In the genomic region with DNA sequence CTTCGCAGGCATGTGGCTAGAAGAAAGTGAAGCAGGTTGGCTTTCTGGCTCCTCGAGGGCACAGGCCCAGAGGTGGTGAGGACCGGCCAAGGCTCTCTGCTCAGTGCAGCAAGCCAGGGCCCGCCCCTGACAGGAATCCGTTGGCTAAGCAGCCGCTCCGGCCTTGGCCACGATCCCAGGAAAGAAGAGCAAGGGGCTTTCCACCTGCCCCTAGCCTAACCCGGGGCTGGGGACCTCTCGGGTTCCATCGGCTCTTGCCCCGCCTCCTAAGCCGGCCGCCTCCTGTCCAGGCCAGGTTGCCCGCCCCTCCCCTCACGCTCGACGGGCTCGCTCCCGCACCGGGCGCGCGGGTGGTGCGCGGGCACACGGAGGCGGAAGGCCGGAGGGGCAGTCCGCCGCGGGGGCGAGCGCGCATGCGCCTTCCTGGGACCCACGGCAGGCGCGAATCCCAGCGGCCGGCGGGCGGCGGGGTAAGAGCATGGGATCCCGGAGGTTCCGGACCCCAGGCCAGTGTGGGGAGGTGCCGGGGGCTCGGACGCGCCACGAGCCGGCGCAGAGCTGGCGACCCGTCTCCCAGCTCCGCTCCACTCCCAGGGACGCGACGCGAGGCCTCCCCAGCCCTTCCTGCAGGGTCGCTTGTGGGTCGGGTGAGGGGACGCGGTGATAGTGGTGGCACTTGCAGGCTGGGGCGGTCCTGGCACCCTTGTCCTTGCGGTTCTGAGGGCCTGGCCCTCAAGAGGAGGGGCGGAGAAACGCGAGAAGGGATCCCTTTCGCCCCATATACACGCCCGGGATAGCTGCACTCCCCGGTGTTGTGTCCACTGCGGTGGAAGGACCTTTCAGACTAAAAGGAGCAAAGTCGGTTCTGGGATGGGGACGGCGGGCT, we compare ENCODE assay signal across 1 cellular context.
A peak's percentile ranks its signal among the peaks of the same experiment; 100 is the strongest.
TF ChIP-seq lines count a peak whose summit lies in the region.

Gene ALG6, plus strand, starts transcription at position 410 of the 886 bp plus-strand sequence. CDS start 3,351 bp downstream, outside the sequence.

TF ChIP-seq in HepG2, 621 proteins besides CTCF, POLR2A, EP300 and RAD21 (continued from another document and continues in another):
- TF ChIP-seq, protein P1, sequence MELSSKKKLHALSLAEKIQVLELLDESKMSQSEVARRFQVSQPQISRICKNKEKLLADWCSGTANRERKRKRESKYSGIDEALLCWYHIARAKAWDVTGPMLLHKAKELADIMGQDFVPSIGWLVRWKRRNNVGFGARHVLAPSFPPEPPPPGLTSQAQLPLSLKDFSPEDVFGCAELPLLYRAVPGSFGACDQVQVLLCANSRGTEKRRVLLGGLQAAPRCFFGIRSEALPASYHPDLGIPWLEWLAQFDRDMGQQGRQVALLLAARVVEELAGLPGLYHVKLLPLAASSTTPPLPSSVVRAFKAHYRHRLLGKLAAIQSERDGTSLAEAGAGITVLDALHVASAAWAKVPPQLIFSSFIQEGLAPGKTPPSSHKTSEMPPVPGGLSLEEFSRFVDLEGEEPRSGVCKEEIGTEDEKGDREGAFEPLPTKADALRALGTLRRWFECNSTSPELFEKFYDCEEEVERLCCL (CRISPR knock-in tag; IDR thresholded peaks at IDR 0.05; ENCODE audit: borderline replicate concordance): no peak
- TF ChIP-seq HNRNPL (IDR thresholded peaks at IDR 0.05; ENCODE audit: low read depth, low read length) (peak; percentile 64; the same call in 1 of the 2 replicates), ELF3 (CRISPR knock-in tag; IDR thresholded peaks at IDR 0.05) (no peak; the same call in 1 of the 2 replicates), CEBPG (CRISPR knock-in tag; IDR thresholded peaks at IDR 0.05) (no peak), POGZ (CRISPR knock-in tag; IDR thresholded peaks at IDR 0.05) (peak; percentile 76), RFXANK (CRISPR knock-in tag; IDR thresholded peaks at IDR 0.05) (no peak), ZNF713 (CRISPR knock-in tag; IDR thresholded peaks at IDR 0.05) (no peak), SKI (IDR thresholded peaks at IDR 0.05; ENCODE audit: partially characterized antibody) (no peak), MEIS2 (CRISPR knock-in tag; IDR thresholded peaks at IDR 0.05) (peak; percentile 59; the same call in 1 of the 2 replicates), ZC3H13 (CRISPR knock-in tag; IDR thresholded peaks at IDR 0.05) (no peak), FOXK1 (CRISPR knock-in tag; IDR thresholded peaks at IDR 0.05; ENCODE audit: borderline replicate concordance, low read depth) (no peak), SYNCRIP (IDR thresholded peaks at IDR 0.05; ENCODE audit: insufficient read depth, low read depth, low read length) (no peak), SMAD3 (CRISPR knock-in tag; IDR thresholded peaks at IDR 0.05) (0 out of 2 replicates have a peak, but pooled peaks have one; percentile 23), FOXJ3 (CRISPR knock-in tag; IDR thresholded peaks at IDR 0.05; ENCODE audit: borderline replicate concordance) (no peak), ZNF557 (CRISPR knock-in tag; IDR thresholded peaks at IDR 0.05) (no peak), NRL (CRISPR knock-in tag; IDR thresholded peaks at IDR 0.05; ENCODE audit: borderline replicate concordance) (peak; percentile 18; the same call in 1 of the 2 replicates), ZFP37 (CRISPR knock-in tag; IDR thresholded peaks at IDR 0.05; ENCODE audit: borderline replicate concordance) (no peak), ZSCAN20 (CRISPR knock-in tag; IDR thresholded peaks at IDR 0.05; ENCODE audit: borderline replicate concordance) (peak; percentile 60; the same call in 1 of the 2 replicates), GFI1 (CRISPR knock-in tag; IDR thresholded peaks at IDR 0.05; ENCODE audit: borderline replicate concordance) (no peak), EEA1 (CRISPR knock-in tag; IDR thresholded peaks at IDR 0.05; ENCODE audit: borderline replicate concordance) (no peak; the same call in 1 of the 2 replicates), ZSCAN31 (CRISPR knock-in tag; IDR thresholded peaks at IDR 0.05; ENCODE audit: low read depth) (peak; percentile 41; the same call in 1 of the 2 replicates), REPIN1 (CRISPR knock-in tag; IDR thresholded peaks at IDR 0.05; ENCODE audit: borderline replicate concordance, low read depth) (peak; percentile 66; the same call in 1 of the 2 replicates), ZNF670 (CRISPR knock-in tag; IDR thresholded peaks at IDR 0.05; ENCODE audit: borderline replicate concordance) (peak; percentile 83; the same call in 1 of the 2 replicates), ZNF75D (CRISPR knock-in tag; IDR thresholded peaks at IDR 0.05; ENCODE audit: borderline replicate concordance) (no peak), RBFOX2 (IDR thresholded peaks at IDR 0.05; ENCODE audit: low read depth, low read length) (peak; percentile 93), ZNF605 (CRISPR knock-in tag; IDR thresholded peaks at IDR 0.05) (no peak), ZNF329 (CRISPR knock-in tag; IDR thresholded peaks at IDR 0.05; ENCODE audit: low read depth) (0 out of 2 replicates have a peak, but pooled peaks have one; percentile 31), ZNF597 (CRISPR knock-in tag; IDR thresholded peaks at IDR 0.05) (no peak), ZNF263 (CRISPR knock-in tag; IDR thresholded peaks at IDR 0.05) (no peak), ZNF33A (CRISPR knock-in tag; IDR thresholded peaks at IDR 0.05; ENCODE audit: borderline replicate concordance) (no peak), BRD4 (CRISPR knock-in tag; IDR thresholded peaks at IDR 0.05) (peak; percentile 68), ZNF563 (CRISPR knock-in tag; IDR thresholded peaks at IDR 0.05) (peak; percentile 61; the same call in 1 of the 2 replicates), E2F5 (CRISPR knock-in tag; conservative IDR thresholded peaks at IDR 0.05) (0 out of 2 replicates have a peak, but pooled peaks have one; percentile 33), NR2F1 (CRISPR knock-in tag; IDR thresholded peaks at IDR 0.05) (no peak), MXI1 (IDR thresholded peaks at IDR 0.05; ENCODE audit: borderline replicate concordance, low read depth, low read length) (peak; percentile 45; the same call in 1 of the 3 replicates), NFRKB (IDR thresholded peaks at IDR 0.05) (no peak)
- TF ChIP-seq, protein P2, sequence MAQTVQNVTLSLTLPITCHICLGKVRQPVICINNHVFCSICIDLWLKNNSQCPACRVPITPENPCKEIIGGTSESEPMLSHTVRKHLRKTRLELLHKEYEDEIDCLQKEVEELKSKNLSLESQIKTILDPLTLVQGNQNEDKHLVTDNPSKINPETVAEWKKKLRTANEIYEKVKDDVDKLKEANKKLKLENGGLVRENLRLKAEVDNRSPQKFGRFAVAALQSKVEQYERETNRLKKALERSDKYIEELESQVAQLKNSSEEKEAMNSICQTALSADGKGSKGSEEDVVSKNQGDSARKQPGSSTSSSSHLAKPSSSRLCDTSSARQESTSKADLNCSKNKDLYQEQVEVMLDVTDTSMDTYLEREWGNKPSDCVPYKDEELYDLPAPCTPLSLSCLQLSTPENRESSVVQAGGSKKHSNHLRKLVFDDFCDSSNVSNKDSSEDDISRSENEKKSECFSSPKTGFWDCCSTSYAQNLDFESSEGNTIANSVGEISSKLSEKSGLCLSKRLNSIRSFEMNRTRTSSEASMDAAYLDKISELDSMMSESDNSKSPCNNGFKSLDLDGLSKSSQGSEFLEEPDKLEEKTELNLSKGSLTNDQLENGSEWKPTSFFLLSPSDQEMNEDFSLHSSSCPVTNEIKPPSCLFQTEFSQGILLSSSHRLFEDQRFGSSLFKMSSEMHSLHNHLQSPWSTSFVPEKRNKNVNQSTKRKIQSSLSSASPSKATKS (CRISPR knock-in tag; IDR thresholded peaks at IDR 0.05): no peak
- TF ChIP-seq, protein P3, sequence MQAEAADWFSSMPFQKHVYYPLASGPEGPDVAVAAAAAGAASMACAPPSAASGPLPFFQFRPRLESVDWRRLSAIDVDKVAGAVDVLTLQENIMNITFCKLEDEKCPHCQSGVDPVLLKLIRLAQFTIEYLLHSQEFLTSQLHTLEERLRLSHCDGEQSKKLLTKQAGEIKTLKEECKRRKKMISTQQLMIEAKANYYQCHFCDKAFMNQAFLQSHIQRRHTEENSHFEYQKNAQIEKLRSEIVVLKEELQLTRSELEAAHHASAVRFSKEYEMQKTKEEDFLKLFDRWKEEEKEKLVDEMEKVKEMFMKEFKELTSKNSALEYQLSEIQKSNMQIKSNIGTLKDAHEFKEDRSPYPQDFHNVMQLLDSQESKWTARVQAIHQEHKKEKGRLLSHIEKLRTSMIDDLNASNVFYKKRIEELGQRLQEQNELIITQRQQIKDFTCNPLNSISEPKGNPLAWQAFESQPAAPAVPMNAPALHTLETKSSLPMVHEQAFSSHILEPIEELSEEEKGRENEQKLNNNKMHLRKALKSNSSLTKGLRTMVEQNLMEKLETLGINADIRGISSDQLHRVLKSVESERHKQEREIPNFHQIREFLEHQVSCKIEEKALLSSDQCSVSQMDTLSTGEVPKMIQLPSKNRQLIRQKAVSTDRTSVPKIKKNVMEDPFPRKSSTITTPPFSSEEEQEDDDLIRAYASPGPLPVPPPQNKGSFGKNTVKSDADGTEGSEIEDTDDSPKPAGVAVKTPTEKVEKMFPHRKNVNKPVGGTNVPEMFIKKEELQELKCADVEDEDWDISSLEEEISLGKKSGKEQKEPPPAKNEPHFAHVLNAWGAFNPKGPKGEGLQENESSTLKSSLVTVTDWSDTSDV (CRISPR knock-in tag; IDR thresholded peaks at IDR 0.05): no peak
- TF ChIP-seq, protein P4, sequence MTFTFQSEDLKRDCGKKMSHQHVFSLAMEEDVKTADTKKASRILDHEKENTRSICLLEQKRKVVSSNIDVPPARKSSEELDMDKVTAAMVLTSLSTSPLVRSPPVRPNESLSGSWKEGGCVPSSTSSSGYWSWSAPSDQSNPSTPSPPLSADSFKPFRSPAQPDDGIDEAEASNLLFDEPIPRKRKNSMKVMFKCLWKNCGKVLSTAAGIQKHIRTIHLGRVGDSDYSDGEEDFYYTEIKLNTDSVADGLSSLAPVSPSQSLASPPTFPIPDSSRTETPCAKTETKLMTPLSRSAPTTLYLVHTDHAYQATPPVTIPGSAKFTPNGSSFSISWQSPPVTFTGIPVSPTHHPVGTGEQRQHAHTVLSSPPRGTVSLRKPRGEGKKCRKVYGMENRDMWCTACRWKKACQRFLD (CRISPR knock-in tag; IDR thresholded peaks at IDR 0.05; ENCODE audit: borderline replicate concordance): peak; percentile 30
- TF ChIP-seq, protein P5, sequence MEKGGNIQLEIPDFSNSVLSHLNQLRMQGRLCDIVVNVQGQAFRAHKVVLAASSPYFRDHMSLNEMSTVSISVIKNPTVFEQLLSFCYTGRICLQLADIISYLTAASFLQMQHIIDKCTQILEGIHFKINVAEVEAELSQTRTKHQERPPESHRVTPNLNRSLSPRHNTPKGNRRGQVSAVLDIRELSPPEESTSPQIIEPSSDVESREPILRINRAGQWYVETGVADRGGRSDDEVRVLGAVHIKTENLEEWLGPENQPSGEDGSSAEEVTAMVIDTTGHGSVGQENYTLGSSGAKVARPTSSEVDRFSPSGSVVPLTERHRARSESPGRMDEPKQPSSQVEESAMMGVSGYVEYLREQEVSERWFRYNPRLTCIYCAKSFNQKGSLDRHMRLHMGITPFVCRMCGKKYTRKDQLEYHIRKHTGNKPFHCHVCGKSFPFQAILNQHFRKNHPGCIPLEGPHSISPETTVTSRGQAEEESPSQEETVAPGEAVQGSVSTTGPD (CRISPR knock-in tag; IDR thresholded peaks at IDR 0.05): no peak
- TF ChIP-seq, protein P6, sequence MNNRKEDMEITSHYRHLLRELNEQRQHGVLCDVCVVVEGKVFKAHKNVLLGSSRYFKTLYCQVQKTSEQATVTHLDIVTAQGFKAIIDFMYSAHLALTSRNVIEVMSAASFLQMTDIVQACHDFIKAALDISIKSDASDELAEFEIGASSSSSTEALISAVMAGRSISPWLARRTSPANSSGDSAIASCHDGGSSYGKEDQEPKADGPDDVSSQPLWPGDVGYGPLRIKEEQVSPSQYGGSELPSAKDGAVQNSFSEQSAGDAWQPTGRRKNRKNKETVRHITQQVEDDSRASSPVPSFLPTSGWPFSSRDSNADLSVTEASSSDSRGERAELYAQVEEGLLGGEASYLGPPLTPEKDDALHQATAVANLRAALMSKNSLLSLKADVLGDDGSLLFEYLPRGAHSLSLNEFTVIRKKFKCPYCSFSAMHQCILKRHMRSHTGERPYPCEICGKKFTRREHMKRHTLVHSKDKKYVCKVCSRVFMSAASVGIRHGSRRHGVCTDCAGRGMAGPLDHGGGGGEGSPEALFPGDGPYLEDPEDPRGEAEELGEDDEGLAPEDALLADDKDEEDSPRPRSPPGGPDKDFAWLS (CRISPR knock-in tag; IDR thresholded peaks at IDR 0.05; ENCODE audit: borderline replicate concordance): no peak
